Comparison of ENCODE assay signal across 7 cellular contexts in the genomic region with DNA sequence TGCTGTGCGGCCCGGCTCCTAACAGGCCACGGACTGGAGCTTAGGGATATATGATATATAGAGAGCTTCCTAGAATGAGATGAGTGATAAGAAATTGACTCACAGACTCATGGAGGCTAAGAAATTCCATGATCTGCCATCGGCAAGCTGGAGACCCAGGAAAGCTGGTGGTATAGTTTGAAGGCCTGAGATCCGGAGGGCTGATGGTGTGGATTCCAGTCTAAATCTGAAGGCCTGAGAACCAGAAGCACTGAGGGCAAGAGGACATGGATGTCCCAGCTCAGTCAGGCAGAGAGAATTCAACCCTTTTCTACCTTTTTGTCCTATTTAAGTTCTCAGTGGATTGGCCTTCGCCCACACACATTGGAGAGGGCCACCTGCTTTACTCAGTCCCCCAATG.
"Had no signal": no experiment of that assay in that cellular context is flagged by ENCODE, and none has a peak within 500 bp of the region (broad histone marks: within the 10 kb centered on the region; RNA-seq: fewer than 3 reads in every experiment).

No MANE protein-coding gene starts in this region.

- H3K4me3 Mint-ChIP-seq: IgD-negative memory B cell had no signal

- ATAC-seq: HepG2, K562 had no signal

- DNase-seq: IMR-90, KBM-7 had no signal

- FAIRE-seq: HepG2, HTR-8/SVneo, K562 had no signal

- H3K27ac ChIP-seq: HL-60 had no signal

- H3K4me1 Mint-ChIP-seq: IgD-negative memory B cell had no signal

- H3K27ac Mint-ChIP-seq: IgD-negative memory B cell had no signal

- H3K4me3 ChIP-seq: K562 had no signal
